8 cellular contexts compared by ENCODE assay signal in genomic region chr10:68333905-68334431, GRCh38. TPM values are rescaled to one million over a fixed set of nuclear protein-coding genes. Genes with fewer than 3 reads are reported as not detected.
A peak's percentile ranks its signal among the peaks of the same experiment; 100 is the strongest.
DNase-seq lines count a peak whose midpoint lies in the region; ATAC-seq and TF ChIP-seq lines count a peak whose summit lies in the region.
"Had no signal": no experiment of that assay in that cellular context is flagged by ENCODE, and none has a peak within 500 bp of the region (broad histone marks: within the 10 kb centered on the region; RNA-seq: fewer than 3 reads in every experiment).

No MANE protein-coding gene starts in this region.

- no peaks in the 10 kb centered on the region for H3K9me3 ChIP-seq in spleen

- intact Hi-C loops in spleen (cut with DNase I; ENCODE audit: low total_unique reads) = no loop called here

- H3K4me2 ChIP-seq in GM23338 = peak overlapping the region; percentile 80

- H3K79me2 ChIP-seq in GM23338 (replicated peaks; ENCODE audit: insufficient read depth) = peaks cover 67% of the 10 kb centered on the region

- ATAC-seq in GM23338 (no peak), T-cell (replicated peaks in 1 of 4) (no peak), GM18867 (IDR thresholded peaks at IDR 0.05; ENCODE audit: unreplicated experiment) (no peak), HG03175 (IDR thresholded peaks at IDR 0.05; ENCODE audit: unreplicated experiment) (no peak)

- H3K27me3 ChIP-seq in GM23338 (ENCODE audit: insufficient read depth) = no peaks in the 10 kb centered on the region
- H3K27me3 ChIP-seq in spleen (replicated peaks in 1 of 7) = no peaks in the 10 kb centered on the region

- H3K27me3 Mint-ChIP-seq in GM23338 (ENCODE audit: insufficient read depth, low read depth, poor library complexity) (peaks cover 26% of the 10 kb centered on the region), T-cell (no peaks in the 10 kb centered on the region), glutamatergic neuron (ENCODE audit: unreplicated experiment) (peaks cover 20% of the 10 kb centered on the region)

- H3K36me3 Mint-ChIP-seq in GM23338 (ENCODE audit: low read depth) (peaks cover 66% of the 10 kb centered on the region), T-cell (peaks cover 19% of the 10 kb centered on the region), glutamatergic neuron (ENCODE audit: unreplicated experiment) (peaks cover 5% of the 10 kb centered on the region)

- H2AFZ ChIP-seq in GM23338 = no peak overlapping the region

- POLR2A ChIA-PET in T-cell (lab: Charles Lee) = interaction anchor here (0.5 to 0.7 kb wide), 3 partner anchors 172 to 565 kb away, joined by 3 to 7 read pairs (median 3); no protein-coding TSS in a partner anchor

- H3K27ac ChIP-seq in GM23338 (ENCODE audit: low read depth) (no peak overlapping the region), spleen (peak overlapping the region in 7 of 8 donors; percentile 30 to 100 (median 99))

- CTCF ChIA-PET in T-cell (lab: Charles Lee) = interaction anchor here (0.5 to 2.0 kb wide), 7 partner anchors 15 to 489 kb away, joined by 4 to 14 read pairs (median 4); no protein-coding TSS in a partner anchor

- no peak for TF ChIP-seq POLR2A in spleen (IDR thresholded peaks at IDR 0.05)

- TF ChIP-seq CTCF in GM23338 (conservative IDR thresholded peaks at IDR 0.05; ENCODE audit: low read depth in 2 of 2) (no peak), glutamatergic neuron (IDR thresholded peaks at IDR 0.05; ENCODE audit: partially characterized antibody, unreplicated experiment) (no peak), spleen (IDR thresholded peaks at IDR 0.05 in 8 of 11, conservative IDR thresholded peaks at IDR 0.05 in 3 of 11) (no peak)

- H3K27ac Mint-ChIP-seq in GM23338 = no peak overlapping the region
- H3K27ac Mint-ChIP-seq in T-cell = peak overlapping the region; percentile 69 to 100
- peak overlapping the region; percentile 21 for H3K27ac Mint-ChIP-seq in glutamatergic neuron (ENCODE audit: unreplicated experiment)

- H3K4me1 Mint-ChIP-seq in GM23338 (peaks cover 48% of the 10 kb centered on the region), T-cell (peaks cover 52 to 77% (median 59%) of the 10 kb centered on the region in 3 donors), glutamatergic neuron (ENCODE audit: low read depth, unreplicated experiment) (peaks cover 39% of the 10 kb centered on the region)

- peaks cover 32% of the 10 kb centered on the region for H3K4me1 ChIP-seq in GM23338 (ENCODE audit: insufficient read depth)
- peaks cover 26 to 81% (median 60%) of the 10 kb centered on the region in 6 donors for H3K4me1 ChIP-seq in spleen

- WGBS in spleen, 5 donors = 0 to 5% (median 1%) methylated on average over 3 of the region's 3 CpGs

- H3K4me3 Mint-ChIP-seq in GM23338 (peak overlapping the region; percentile 99), T-cell (peak overlapping the region; percentile 98 to 100 (median 100)), glutamatergic neuron (ENCODE audit: unreplicated experiment) (peak overlapping the region; percentile 96)

- H3K9me2 ChIP-seq in GM23338 (ENCODE audit: insufficient read depth) = no peaks in the 10 kb centered on the region

- peaks cover 54% of the 10 kb centered on the region for H4K20me1 ChIP-seq in GM23338 (replicated peaks; ENCODE audit: insufficient read depth)

- 0 out of 2 replicates have a peak, but pooled peaks cover 3% of the 10 kb centered on the region for H3F3A ChIP-seq in GM23338 (replicated peaks; ENCODE audit: low read depth)

- H3K4me3 ChIP-seq in GM23338 (peak overlapping the region; percentile 73), spleen (peak overlapping the region; percentile 74 to 92 (median 81))

- H3K36me3 ChIP-seq in GM23338 (ENCODE audit: insufficient read depth) (peaks cover 16% of the 10 kb centered on the region), spleen (peaks cover 0 to 21% (median 11%) of the 10 kb centered on the region in 6 donors)

- DNase-seq in GM23338 (ENCODE audit: low spot score) = no peak
- no peak for DNase-seq in T-cell
- DNase-seq in glutamatergic neuron = no peak
- DNase-seq in spleen = no peak
- DNase-seq in glomerular visceral epithelial cell (ENCODE audit: extremely low spot score) = no peak
- DNase-seq: activated gamma-delta T cell had no signal

- H3K9me3 Mint-ChIP-seq in GM23338 (peaks cover 4% of the 10 kb centered on the region; the same call in 2 of the 3 replicates), T-cell (no peaks in the 10 kb centered on the region), glutamatergic neuron (ENCODE audit: unreplicated experiment) (peaks cover 16% of the 10 kb centered on the region)

TF ChIP-seq in GM23338, 12 proteins besides CTCF, POLR2A, EP300 and RAD21 (continues in another document):
- TF ChIP-seq REST (IDR thresholded peaks at IDR 0.05; ENCODE audit: unreplicated experiment) (no peak), ZNF114 (CRISPR knock-in tag; IDR thresholded peaks at IDR 0.05) (no peak), EZH2 (IDR thresholded peaks at IDR 0.05; ENCODE audit: low read depth, unreplicated experiment) (no peak), STAT1 (IDR thresholded peaks at IDR 0.05; ENCODE audit: unreplicated experiment) (no peak), JUNB (IDR thresholded peaks at IDR 0.05; ENCODE audit: unreplicated experiment) (no peak), POLR2AphosphoS5 (IDR thresholded peaks at IDR 0.05; ENCODE audit: low read depth) (no peak), CREB1 (CRISPR knock-in tag; IDR thresholded peaks at IDR 0.05; ENCODE audit: low read depth) (no peak)
- TF ChIP-seq, protein P1, sequence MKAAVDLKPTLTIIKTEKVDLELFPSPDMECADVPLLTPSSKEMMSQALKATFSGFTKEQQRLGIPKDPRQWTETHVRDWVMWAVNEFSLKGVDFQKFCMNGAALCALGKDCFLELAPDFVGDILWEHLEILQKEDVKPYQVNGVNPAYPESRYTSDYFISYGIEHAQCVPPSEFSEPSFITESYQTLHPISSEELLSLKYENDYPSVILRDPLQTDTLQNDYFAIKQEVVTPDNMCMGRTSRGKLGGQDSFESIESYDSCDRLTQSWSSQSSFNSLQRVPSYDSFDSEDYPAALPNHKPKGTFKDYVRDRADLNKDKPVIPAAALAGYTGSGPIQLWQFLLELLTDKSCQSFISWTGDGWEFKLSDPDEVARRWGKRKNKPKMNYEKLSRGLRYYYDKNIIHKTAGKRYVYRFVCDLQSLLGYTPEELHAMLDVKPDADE (IDR thresholded peaks at IDR 0.05) = no peak

RNA-seq across cellular contexts. Expression of gene PBLD, which starts 1.2 kb away (rescaled TPM):
- total RNA-seq in GM23338 (2014; rRNA removed; shearing (Covaris generic)) = 0.90 and 1.2 TPM in 2 replicates
- polyA plus RNA-seq in GM23338 (2016; fragmentation: Nextera tagmentation; extraction: Ambion mirVana) = 1.1 and 1.5 TPM in 2 replicates
- 1 to 10 TPM; 1.3 to 3.4 (median 1.9) TPM for total RNA-seq in T-cell
- total RNA-seq in glutamatergic neuron (ENCODE audit: unreplicated experiment) = 10.3 TPM
- 1 to 10 TPM; 1.7 to 6.9 (median 3.5) TPM for total RNA-seq in spleen
- 1 to 10 TPM in 2 of 3 donors, under 1 TPM in 1; 0.96 to 1.2 (median 1.2) TPM for polyA plus RNA-seq in spleen

RNA-seq across cellular contexts. Expression of gene HNRNPH3, which starts 2.1 kb away (rescaled TPM):
- 87.2 and 87.4 TPM in 2 replicates for total RNA-seq in GM23338 (2014; rRNA removed; shearing (Covaris generic))
- 324 and 367 TPM in 2 replicates for polyA plus RNA-seq in GM23338 (2016; fragmentation: Nextera tagmentation; extraction: Ambion mirVana)
- 100 to 1,000 TPM; 128 to 186 (median 137) TPM for total RNA-seq in T-cell
- 194 TPM for total RNA-seq in glutamatergic neuron (ENCODE audit: unreplicated experiment)
- 100 to 1,000 TPM in 3 of 7 donors, 10 to 100 TPM in 4; 43.2 to 109 (median 79.9) TPM for total RNA-seq in spleen
- 100 to 1,000 TPM in 2 of 3 donors, 10 to 100 TPM in 1; 96.5 to 142 (median 112) TPM for polyA plus RNA-seq in spleen
